Comparison of ENCODE assay signal across 1 cellular context in genomic region chr9:114005371-114006154, GRCh38.
TF ChIP-seq lines count a peak whose summit lies in the region.

No MANE protein-coding gene starts in this region.

TF ChIP-seq in GM23338, 12 proteins besides CTCF, POLR2A, EP300 and RAD21 (continued from another document):
- TF ChIP-seq ZNF462 (CRISPR knock-in tag; IDR thresholded peaks at IDR 0.05) = no peak
